In genomic region chr9:137176302-137177182, GRCh38 we compare ENCODE assay signal across 9 cellular contexts. TPM values are rescaled to one million over a fixed set of nuclear protein-coding genes. Genes with fewer than 3 reads are reported as not detected.
DNase-seq lines count a peak whose midpoint lies in the region; ATAC-seq and TF ChIP-seq lines count a peak whose summit lies in the region.
"Had no signal": no experiment of that assay in that cellular context is flagged by ENCODE, and none has a peak within 500 bp of the region (broad histone marks: within the 10 kb centered on the region; RNA-seq: fewer than 3 reads in every experiment).

No MANE protein-coding gene starts in this region.

- intact Hi-C loops in HCT116 (cut with micrococcal nuclease): no loop called here

- H4K20me1 ChIP-seq in HCT116 (ENCODE audit: insufficient read depth) (no peaks in the 10 kb centered on the region), SU-DHL-6 (ENCODE audit: low read depth, low read length) (no peaks in the 10 kb centered on the region)

- no peaks in the 10 kb centered on the region for H3K27me3 ChIP-seq in HCT116 (ENCODE audit: insufficient read depth, low read length)
- no peaks in the 10 kb centered on the region for H3K27me3 ChIP-seq in SU-DHL-6 (ENCODE audit: low read length)
- H3K27me3 ChIP-seq in effector memory CD4-positive, alpha-beta T cell (replicated peaks; ENCODE audit: control insufficient read depth, insufficient read depth, low read length, poor library complexity, severe bottlenecking): peaks cover 5% of the 10 kb centered on the region

- peaks cover 19 to 29% of the 10 kb centered on the region in 2 donors for H3K36me3 Mint-ChIP-seq in stimulated activated naive B cell treated with anti-CD40 and anti-IgM and Interleukin-4, amounts not matched to agents 10 μg/mL and 1 μg/mL and 100 μg/mL, for 72 hours

- H3K9me2 ChIP-seq in HCT116 (ENCODE audit: insufficient read depth) (no peaks in the 10 kb centered on the region), SU-DHL-6 (replicated peaks; ENCODE audit: insufficient read depth, low read length) (no peaks in the 10 kb centered on the region)

- TF ChIP-seq POLR2A in HCT116 (IDR thresholded peaks at IDR 0.05; ENCODE audit: borderline replicate concordance, extremely low read depth, insufficient read depth, insufficient read length): no peak

- H3F3A ChIP-seq in SU-DHL-6 (ENCODE audit: insufficient read depth): no peaks in the 10 kb centered on the region

- peaks cover 2 to 7% of the 10 kb centered on the region in 2 donors for H3K27me3 Mint-ChIP-seq in stimulated activated naive B cell treated with anti-CD40 and anti-IgM and Interleukin-4, amounts not matched to agents 10 μg/mL and 1 μg/mL and 100 μg/mL, for 72 hours

- no peak overlapping the region; the same call in 1 of the 2 replicates for H3K27ac ChIP-seq in HCT116 (ENCODE audit: low read depth, low read length)
- no peak overlapping the region for H3K27ac ChIP-seq in SU-DHL-6 (ENCODE audit: low read depth, low read length)
- no peak overlapping the region for H3K27ac ChIP-seq in effector memory CD4-positive, alpha-beta T cell (ENCODE audit: insufficient read depth, low read length, poor library complexity, severe bottlenecking)

- H3K9me3 ChIP-seq in HCT116 (ENCODE audit: control insufficient read depth in 1 of 2, insufficient read depth in 1 of 2, low read depth in 1 of 2, low read length in 2 of 2) (no peaks in the 10 kb centered on the region), SU-DHL-6 (ENCODE audit: insufficient read depth, low read length) (no peaks in the 10 kb centered on the region)
- no peaks in the 10 kb centered on the region for H3K9me3 ChIP-seq in effector memory CD4-positive, alpha-beta T cell (ENCODE audit: control insufficient read depth, low read length)

- RAD21 ChIA-PET in HCT116 (lab: Charles Lee; ENCODE audit: low non-redundant PET in 1 of 2, low total read pairs in 2 of 2, uncharacterized antibody in 2 of 2, unreplicated experiment in 2 of 2): no interaction called here

- H3K36me3 ChIP-seq in HCT116 (ENCODE audit: control insufficient read depth in 1 of 2, insufficient read depth in 2 of 2, low read length in 2 of 2) (peaks cover 0 to 3% of the 10 kb centered on the region in 2 experiments; a peak in 2 of 4 replicates), SU-DHL-6 (ENCODE audit: low read length) (no peaks in the 10 kb centered on the region)
- H3K36me3 ChIP-seq in effector memory CD4-positive, alpha-beta T cell (ENCODE audit: control insufficient read depth, insufficient read depth, low read length): peaks cover 33% of the 10 kb centered on the region

- no peaks in the 10 kb centered on the region for H3K9me3 Mint-ChIP-seq in stimulated activated naive B cell treated with anti-CD40 and anti-IgM and Interleukin-4, amounts not matched to agents 10 μg/mL and 1 μg/mL and 100 μg/mL, for 72 hours

- ATAC-seq in HCT116: peak; percentile 51
- ATAC-seq in stimulated activated naive B cell treated with anti-CD40 and anti-IgM and Interleukin-4, amounts not matched to agents 10 μg/mL and 1 μg/mL and 100 μg/mL, for 72 hours (replicated peaks): peak; percentile 61 to 72
- ATAC-seq in GM21381 (IDR thresholded peaks at IDR 0.05; ENCODE audit: unreplicated experiment): no peak

- BruUV-seq in HCT116 (replicated peaks; lab: Mats Ljungman, UMichigan): no TSS peak

- H2AFZ ChIP-seq in HCT116 (ENCODE audit: low read depth, low read length, poor library complexity, severe bottlenecking) (no peak overlapping the region), SU-DHL-6 (ENCODE audit: low read depth, low read length, severe bottlenecking) (no peak overlapping the region)

- no peak for TF ChIP-seq RAD21 in HCT116 (IDR thresholded peaks at IDR 0.05; ENCODE audit: low read depth)

- peak overlapping the region; percentile 71 for H3K27ac Mint-ChIP-seq in stimulated activated naive B cell treated with anti-CD40 and anti-IgM and Interleukin-4, amounts not matched to agents 10 μg/mL and 1 μg/mL and 100 μg/mL, for 72 hours

- H3K4me1 Mint-ChIP-seq in stimulated activated naive B cell treated with anti-CD40 and anti-IgM and Interleukin-4, amounts not matched to agents 10 μg/mL and 1 μg/mL and 100 μg/mL, for 72 hours: peaks cover 5 to 11% of the 10 kb centered on the region in 2 donors

- peaks cover 0 to 15% of the 10 kb centered on the region in 2 experiments; a peak in 2 of 4 replicates for H3K4me1 ChIP-seq in HCT116 (ENCODE audit: control insufficient read depth in 1 of 2, insufficient read depth in 2 of 2, low read length in 2 of 2)
- no peaks in the 10 kb centered on the region for H3K4me1 ChIP-seq in effector memory CD4-positive, alpha-beta T cell (ENCODE audit: control insufficient read depth, insufficient read depth, low read length, poor library complexity, severe bottlenecking)

- POLR2A ChIA-PET in HCT116 (lab: Charles Lee): interaction anchor here (0.7 to 1.5 kb wide), 3 partner anchors 8 to 26 kb away, joined by 3 to 4 read pairs (median 4); no protein-coding TSS in a partner anchor

- H3K4me3 Mint-ChIP-seq in stimulated activated naive B cell treated with anti-CD40 and anti-IgM and Interleukin-4, amounts not matched to agents 10 μg/mL and 1 μg/mL and 100 μg/mL, for 72 hours: no peak overlapping the region

- H3K4me2 ChIP-seq in HCT116 (ENCODE audit: low read length): no peak overlapping the region
- H3K4me2 ChIP-seq in SU-DHL-6 (ENCODE audit: low read depth, low read length, poor library complexity, severe bottlenecking): no peak overlapping the region

- TF ChIP-seq CTCF in HCT116 (IDR thresholded peaks at IDR 0.05 in 2 of 3, conservative IDR thresholded peaks at IDR 0.05 in 1 of 3; ENCODE audit: borderline replicate concordance in 1 of 3, insufficient read depth in 1 of 3, low read depth in 2 of 3, low read length in 2 of 3) (peak in 2 of 3 experiments; percentile 36 to 37; a peak in 3 of 6 replicates), SU-DHL-6 (IDR thresholded peaks at IDR 0.05; ENCODE audit: insufficient read depth, low read length, poor library complexity, severe bottlenecking) (peak; percentile 13), foreskin fibroblast (IDR thresholded peaks at IDR 0.05; ENCODE audit: low read depth, low read length) (peak; percentile 55)

- DNase-seq in DMS114 treated with DMSO at 0.1 percent for 48 hours (lab: John Stamatoyannopoulos, UW; ENCODE audit: unreplicated experiment) (peak; percentile 29), HCT116 (ENCODE audit: low read depth, low spot score) (no peak), foreskin fibroblast (peak in 1 of 2 donors; percentile 67), NCI-H1417 treated with DMSO at 0.1 percent for 48 hours (lab: John Stamatoyannopoulos, UW) (no peak)
- DNase-seq in stimulated activated naive B cell treated with anti-CD40 and anti-IgM and Interleukin-4, amounts not matched to agents 10 μg/mL and 1 μg/mL and 100 μg/mL, for 72 hours: no peak
- DNase-seq in effector memory CD4-positive, alpha-beta T cell: no peak

- no peak overlapping the region for H3K4me3 ChIP-seq in HCT116 (replicated peaks in 1 of 2; ENCODE audit: low read depth in 1 of 2, low read length in 2 of 2)
- H3K4me3 ChIP-seq in SU-DHL-6 (ENCODE audit: insufficient read depth, low read length, poor library complexity, severe bottlenecking): no peak overlapping the region
- H3K4me3 ChIP-seq in foreskin fibroblast (ENCODE audit: low read depth in 1 of 2, low read length in 2 of 2): no peak overlapping the region
- H3K4me3 ChIP-seq in effector memory CD4-positive, alpha-beta T cell (ENCODE audit: insufficient read depth, low read depth, low read length, poor library complexity, severe bottlenecking): no peak overlapping the region

- CTCF ChIA-PET in HCT116 (lab: Charles Lee): no interaction called here

- H3K9ac ChIP-seq in HCT116 (ENCODE audit: low read length) (no peak overlapping the region), SU-DHL-6 (ENCODE audit: low read length) (no peak overlapping the region)

- H3K79me2 ChIP-seq in HCT116 (ENCODE audit: insufficient read depth, low read length) (no peaks in the 10 kb centered on the region), SU-DHL-6 (ENCODE audit: insufficient read depth, low read length) (no peaks in the 10 kb centered on the region)

TF ChIP-seq in HCT116, 20 proteins besides CTCF, POLR2A, EP300 and RAD21 (continues in another document):
- TF ChIP-seq EGR1 (IDR thresholded peaks at IDR 0.05; ENCODE audit: low read depth) (no peak), ZFX (IDR thresholded peaks at IDR 0.05) (no peak), ZBTB33 (IDR thresholded peaks at IDR 0.05; ENCODE audit: extremely low read depth, insufficient replicate concordance, low read length) (no peak), EZH2phosphoT487 (IDR thresholded peaks at IDR 0.05; ENCODE audit: borderline replicate concordance) (no peak), SP1 (IDR thresholded peaks at IDR 0.05; ENCODE audit: low read depth) (no peak), FOSL1 (IDR thresholded peaks at IDR 0.05; ENCODE audit: low read depth) (no peak), ELF1 (IDR thresholded peaks at IDR 0.05; ENCODE audit: borderline replicate concordance, low read depth) (no peak), SRF (IDR thresholded peaks at IDR 0.05; ENCODE audit: low read depth) (no peak), ZNF274 (IDR thresholded peaks at IDR 0.05; ENCODE audit: low read depth, low read length) (no peak), SIN3A (IDR thresholded peaks at IDR 0.05; ENCODE audit: low read depth) (no peak), CEBPB (IDR thresholded peaks at IDR 0.05; ENCODE audit: low read depth) (no peak), MAX (IDR thresholded peaks at IDR 0.05) (no peak)

RNA-seq across cellular contexts. Expression of gene TMEM210, which starts 4.7 kb away (rescaled TPM):
- total RNA-seq in HCT116 (2021; ENCODE audit: unreplicated experiment): not detected
- polyA plus RNA-seq in HCT116 (2012): not detected in 2 replicates
- total RNA-seq: mononuclear cell had no signal

RNA-seq across cellular contexts. Expression of gene LRRC26, which starts 6.7 kb away (rescaled TPM):
- 2.4 TPM for total RNA-seq in HCT116 (2021; ENCODE audit: unreplicated experiment)
- 2.1 and 2.9 TPM in 2 replicates for polyA plus RNA-seq in HCT116 (2012)

RNA-seq across cellular contexts. Expression of gene ANAPC2, which starts 11.8 kb away (rescaled TPM):
- 75.5 TPM for total RNA-seq in HCT116 (2021; ENCODE audit: unreplicated experiment)
- 54.9 and 61.4 TPM in 2 replicates for polyA plus RNA-seq in HCT116 (2012)

RNA-seq across cellular contexts. Expression of gene SSNA1, which starts 11.9 kb away (rescaled TPM):
- 84.7 TPM for total RNA-seq in HCT116 (2021; ENCODE audit: unreplicated experiment)
- polyA plus RNA-seq in HCT116 (2012): 101 and 102 TPM in 2 replicates

RNA-seq across cellular contexts. Expression of gene TPRN, which starts 24.0 kb away (rescaled TPM):
- total RNA-seq in HCT116 (2021; ENCODE audit: unreplicated experiment): 24.9 TPM
- polyA plus RNA-seq in HCT116 (2012): 14.4 and 15.3 TPM in 2 replicates
